In genomic region chr4:2934813-2935761, GRCh38 we compare ENCODE assay signal across 8 cellular contexts. TPM values are rescaled to one million over a fixed set of nuclear protein-coding genes. Genes with fewer than 3 reads are reported as not detected.
DNase-seq lines count a peak whose midpoint lies in the region; ATAC-seq lines count a peak whose summit lies in the region.

No MANE protein-coding gene starts in this region.

- ATAC-seq in GM18907 (IDR thresholded peaks at IDR 0.05; ENCODE audit: unreplicated experiment) (peak; percentile 53), HG03354 (IDR thresholded peaks at IDR 0.05; ENCODE audit: poor library complexity, severe bottlenecking, unreplicated experiment) (peak; percentile 65)

- in situ Hi-C loops in ACHN (cut with HindIII; ENCODE audit: low pct_ligation_motif_present, low pct_unique_long_range_greater_than_20kb, low sequenced_read_pairs), result no loop called here

- peak; percentile 89 for DNase-seq in ACHN
- DNase-seq in NCI-H446 treated with DMSO at 0.1 percent for 48 hours (lab: John Stamatoyannopoulos, UW), result peak; percentile 53
- peak; percentile 93 for DNase-seq in activated CD4-positive, alpha-beta T cell treated with anti-CD3 and anti-CD28 coated beads for 1 hour
- DNase-seq in cerebellum (ENCODE audit: low spot score), result peak; percentile 95
- DNase-seq in kidney glomerular epithelial cell (lab: John Stamatoyannopoulos, UW), result peak; percentile 84
- peak; percentile 93 to 98 for DNase-seq in stimulated activated CD4-positive, alpha-beta T cell treated with anti-CD3 and anti-CD28 coated beads, Interleukin-15, amount 100 ng/mL, for 1 hour (ENCODE audit: low read depth in 1 of 2, low spot score in 1 of 2)

RNA-seq across cellular contexts. Expression of gene NOP14, which starts 28.1 kb away (rescaled TPM):
- total RNA-seq in cerebellum, result 7.1 TPM

RNA-seq across cellular contexts. Expression of gene GRK4, which starts 28.3 kb away (rescaled TPM):
- total RNA-seq in cerebellum, result 26.5 TPM

Comparison
In these comparisons a context has a peak if more than half of its experiments do, and no peak if none do; other contexts are left out.
1. Peak in every context shown above with its lines: DNase-seq and ATAC-seq.